In genomic region chr2:120231974-120232635, GRCh38 we compare ENCODE assay signal across 8 cellular contexts. TPM values are rescaled to one million over a fixed set of nuclear protein-coding genes. Genes with fewer than 3 reads are reported as not detected.
DNase-seq lines count a peak whose midpoint lies in the region; ATAC-seq and TF ChIP-seq lines count a peak whose summit lies in the region.

No MANE protein-coding gene starts in this region.

- H3K27ac Mint-ChIP-seq in activated naive CD8-positive, alpha-beta T cell treated with anti-CD3 and anti-CD28 coated beads, Interleukin-2, amount 50 U/mL, for 24 hours, result peak overlapping the region; percentile 97

- H3K4me3 ChIP-seq in RWPE2 (ENCODE audit: severe bottlenecking) (peak overlapping the region; percentile 20), lower lobe of right lung (peak overlapping the region; percentile 56)

- H3K36me3 ChIP-seq in RWPE2 (ENCODE audit: low read depth), result no peaks in the 10 kb centered on the region
- H3K36me3 ChIP-seq in lower lobe of right lung, result no peaks in the 10 kb centered on the region

- peaks cover 61% of the 10 kb centered on the region for H3K4me1 Mint-ChIP-seq in activated naive CD8-positive, alpha-beta T cell treated with anti-CD3 and anti-CD28 coated beads, Interleukin-2, amount 50 U/mL, for 24 hours

- TF ChIP-seq CTCF in RWPE2 (IDR thresholded peaks at IDR 0.05; ENCODE audit: poor library complexity, severe bottlenecking) (no peak), lower lobe of right lung (IDR thresholded peaks at IDR 0.05) (no peak)

- peaks cover 5% of the 10 kb centered on the region for H3K4me1 ChIP-seq in RWPE2 (ENCODE audit: insufficient read depth, poor library complexity, severe bottlenecking)
- peaks cover 21% of the 10 kb centered on the region for H3K4me1 ChIP-seq in lower lobe of right lung

- H3K27me3 ChIP-seq in RWPE2 (ENCODE audit: insufficient read depth, poor library complexity, severe bottlenecking) (no peaks in the 10 kb centered on the region), lower lobe of right lung (ENCODE audit: low read depth) (no peaks in the 10 kb centered on the region)

- ATAC-seq in GM18502 (IDR thresholded peaks at IDR 0.05; ENCODE audit: poor library complexity, unreplicated experiment) (peak; percentile 89), HG02798 (IDR thresholded peaks at IDR 0.05; ENCODE audit: poor library complexity, unreplicated experiment) (peak; percentile 90), RWPE2 (ENCODE audit: low read depth) (peak; percentile 53), lower lobe of right lung (peak; percentile 74 to 89)
- peak; percentile 84 for ATAC-seq in activated naive CD8-positive, alpha-beta T cell treated with anti-CD3 and anti-CD28 coated beads, Interleukin-2, amount 50 U/mL, for 24 hours

- H3K27ac ChIP-seq in RWPE2 (ENCODE audit: poor library complexity, severe bottlenecking), result peak overlapping the region; percentile 10
- peak overlapping the region; percentile 83 for H3K27ac ChIP-seq in lower lobe of right lung

- intact Hi-C loops in lower lobe of right lung (cut with DNase I), result no loop called here

- H3K4me3 Mint-ChIP-seq in activated naive CD8-positive, alpha-beta T cell treated with anti-CD3 and anti-CD28 coated beads, Interleukin-2, amount 50 U/mL, for 24 hours, result peak overlapping the region; percentile 90

- H3K9me3 Mint-ChIP-seq in activated naive CD8-positive, alpha-beta T cell treated with anti-CD3 and anti-CD28 coated beads, Interleukin-2, amount 50 U/mL, for 24 hours, result no peaks in the 10 kb centered on the region

- H3K9me3 ChIP-seq in RWPE2 (ENCODE audit: severe bottlenecking) (no peaks in the 10 kb centered on the region), lower lobe of right lung (no peaks in the 10 kb centered on the region)

- DNase-seq in RWPE2 (ENCODE audit: low spot score) (no peak), lower lobe of right lung (no peak), NCI-H2107 treated with DMSO at 0.1 percent for 48 hours (lab: John Stamatoyannopoulos, UW; ENCODE audit: unreplicated experiment) (no peak), NCI-H526 treated with DMSO at 0.1 percent for 48 hours (lab: John Stamatoyannopoulos, UW) (no peak)
- DNase-seq in activated naive CD8-positive, alpha-beta T cell treated with anti-CD3 and anti-CD28 coated beads, Interleukin-2, amount 50 U/mL, for 24 hours, result peak; percentile 67
- DNase-seq in stimulated activated CD8-positive, alpha-beta memory T cell treated with anti-CD3 and anti-CD28 coated beads, Interleukin-7, amount 100 ng/mL, for 24 hours (ENCODE audit: low read depth), result peak; percentile 36

- no peaks in the 10 kb centered on the region for H3K36me3 Mint-ChIP-seq in activated naive CD8-positive, alpha-beta T cell treated with anti-CD3 and anti-CD28 coated beads, Interleukin-2, amount 50 U/mL, for 24 hours (ENCODE audit: low read depth)

- no peaks in the 10 kb centered on the region for H3K27me3 Mint-ChIP-seq in activated naive CD8-positive, alpha-beta T cell treated with anti-CD3 and anti-CD28 coated beads, Interleukin-2, amount 50 U/mL, for 24 hours

RNA-seq across cellular contexts. Expression of gene TMEM185B, which starts 8.9 kb away (rescaled TPM):
- total RNA-seq in lower lobe of right lung, result 22.2 TPM

RNA-seq across cellular contexts. Expression of gene RALB, which starts 20.5 kb away (rescaled TPM):
- total RNA-seq in lower lobe of right lung, result 65.8 TPM

Comparison
In these comparisons a context has a peak if more than half of its experiments do, and no peak if none do; other contexts are left out.
1. DNase-seq: peak in activated naive CD8-positive, alpha-beta T cell treated with anti-CD3 and anti-CD28 coated beads, Interleukin-2, amount 50 U/mL, for 24 hours (single experiment) and stimulated activated CD8-positive, alpha-beta memory T cell treated with anti-CD3 and anti-CD28 coated beads, Interleukin-7, amount 100 ng/mL, for 24 hours (single experiment); none in RWPE2 (single experiment), lower lobe of right lung (single experiment), NCI-H2107 treated with DMSO at 0.1 percent for 48 hours (single experiment) and NCI-H526 treated with DMSO at 0.1 percent for 48 hours (single experiment).
2. Peak in every context shown above with its lines, with median percentiles within 50 percentile points of each other: ATAC-seq.